8 cellular contexts compared by ENCODE assay signal in genomic region chr2:179264238-179265081, GRCh38. TPM values are rescaled to one million over a fixed set of nuclear protein-coding genes. Genes with fewer than 3 reads are reported as not detected.
DNase-seq lines count a peak whose midpoint lies in the region; ATAC-seq and TF ChIP-seq lines count a peak whose summit lies in the region.

A gene with protein sequence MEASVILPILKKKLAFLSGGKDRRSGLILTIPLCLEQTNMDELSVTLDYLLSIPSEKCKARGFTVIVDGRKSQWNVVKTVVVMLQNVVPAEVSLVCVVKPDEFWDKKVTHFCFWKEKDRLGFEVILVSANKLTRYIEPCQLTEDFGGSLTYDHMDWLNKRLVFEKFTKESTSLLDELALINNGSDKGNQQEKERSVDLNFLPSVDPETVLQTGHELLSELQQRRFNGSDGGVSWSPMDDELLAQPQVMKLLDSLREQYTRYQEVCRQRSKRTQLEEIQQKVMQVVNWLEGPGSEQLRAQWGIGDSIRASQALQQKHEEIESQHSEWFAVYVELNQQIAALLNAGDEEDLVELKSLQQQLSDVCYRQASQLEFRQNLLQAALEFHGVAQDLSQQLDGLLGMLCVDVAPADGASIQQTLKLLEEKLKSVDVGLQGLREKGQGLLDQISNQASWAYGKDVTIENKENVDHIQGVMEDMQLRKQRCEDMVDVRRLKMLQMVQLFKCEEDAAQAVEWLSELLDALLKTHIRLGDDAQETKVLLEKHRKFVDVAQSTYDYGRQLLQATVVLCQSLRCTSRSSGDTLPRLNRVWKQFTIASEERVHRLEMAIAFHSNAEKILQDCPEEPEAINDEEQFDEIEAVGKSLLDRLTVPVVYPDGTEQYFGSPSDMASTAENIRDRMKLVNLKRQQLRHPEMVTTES (minus strand): TSS chr2:179264832. CDS start chr2:179191841, 72,991 bp downstream.

- peak within 1 kb of the TSS; percentile 48 for H3K27ac Mint-ChIP-seq in activated CD4-positive, alpha-beta T cell treated with anti-CD3 and anti-CD28 coated beads for 36 hours

- H3K36me3 ChIP-seq in colonic mucosa (no peaks in the 10 kb centered on the region), left lung (no peaks in the 10 kb centered on the region)

- H3K4me3 Mint-ChIP-seq in activated CD4-positive, alpha-beta T cell treated with anti-CD3 and anti-CD28 coated beads for 36 hours = peak within 1 kb of the TSS; percentile 80

- intact Hi-C loops in activated CD4-positive, alpha-beta T cell treated with anti-CD3 and anti-CD28 coated beads for 36 hours (cut with DNase I, micrococcal nuclease) = loop anchor here (2.0 to 10.0 kb wide), 5 partner anchors 26 to 740 kb away; partner anchors contain the start of gene CWC22 (in 1 of the 2)
- intact Hi-C loops in colonic mucosa (cut with DNase I) = no loop called here
- intact Hi-C loops in left lung (cut with DNase I) = no loop called here

- no peaks in the 10 kb centered on the region for H3K9me3 ChIP-seq in colonic mucosa
- no peaks in the 10 kb centered on the region for H3K9me3 ChIP-seq in left lung

- peaks cover 20% of the 10 kb centered on the region for H3K27me3 Mint-ChIP-seq in activated CD4-positive, alpha-beta T cell treated with anti-CD3 and anti-CD28 coated beads for 36 hours

- H3K4me1 ChIP-seq in colonic mucosa (no peaks in the 10 kb centered on the region), left lung (peaks cover 6 to 54% of the 10 kb centered on the region in 2 donors)

- H3K4me3 ChIP-seq in colonic mucosa (peak within 1 kb of the TSS; percentile 48), left lung (peak within 1 kb of the TSS; percentile 50 to 58)

- peak; percentile 73 for ATAC-seq in HG02678 (IDR thresholded peaks at IDR 0.05; ENCODE audit: unreplicated experiment)
- peak; percentile 65 for ATAC-seq in activated CD4-positive, alpha-beta T cell treated with anti-CD3 and anti-CD28 coated beads for 36 hours
- peak; percentile 82 for ATAC-seq in left lung

- H3K9ac ChIP-seq in colonic mucosa (ENCODE audit: low read depth in 2 of 2, low read length in 2 of 2) = peak within 1 kb of the TSS; percentile 74 to 84

- no peaks in the 10 kb centered on the region for H3K9me3 Mint-ChIP-seq in activated CD4-positive, alpha-beta T cell treated with anti-CD3 and anti-CD28 coated beads for 36 hours (ENCODE audit: low read depth)

- peaks cover 20% of the 10 kb centered on the region for H3K4me1 Mint-ChIP-seq in activated CD4-positive, alpha-beta T cell treated with anti-CD3 and anti-CD28 coated beads for 36 hours

- CTCF ChIA-PET in activated CD4-positive, alpha-beta T cell treated with anti-CD3 and anti-CD28 coated beads for 36 hours (lab: Charles Lee) = interaction anchor here (1.1 kb wide), 1 partner anchor 12 kb away, joined by 3 read pairs; no protein-coding TSS in a partner anchor

- no peaks in the 10 kb centered on the region for H3K36me3 Mint-ChIP-seq in activated CD4-positive, alpha-beta T cell treated with anti-CD3 and anti-CD28 coated beads for 36 hours (ENCODE audit: low read depth)

- POLR2A ChIA-PET in activated CD4-positive, alpha-beta T cell treated with anti-CD3 and anti-CD28 coated beads for 36 hours (lab: Charles Lee) = no interaction called here

- peak; percentile 52 to 83 (median 79) for DNase-seq in NCI-H1417 (lab: John Stamatoyannopoulos, UW)
- DNase-seq in NCI-H1417 treated with DMSO at 0.1 percent for 48 hours (lab: John Stamatoyannopoulos, UW) = no peak
- peak; percentile 25 for DNase-seq in NCI-H1694 (lab: John Stamatoyannopoulos, UW)
- peak; percentile 75 for DNase-seq in activated CD4-positive, alpha-beta T cell treated with anti-CD3 and anti-CD28 coated beads for 36 hours
- peak; percentile 69 for DNase-seq in colonic mucosa
- DNase-seq in left lung = peak; percentile 78 to 95
- peak; percentile 42 for DNase-seq in stimulated activated CD4-positive, alpha-beta T cell treated with anti-CD3 and anti-CD28 coated beads, Interleukin-2, amount 100 ng/mL, for 4 hours (ENCODE audit: low read depth)

- H3K27me3 ChIP-seq in colonic mucosa = no peaks in the 10 kb centered on the region
- no peaks in the 10 kb centered on the region for H3K27me3 ChIP-seq in left lung

- peak within 1 kb of the TSS; percentile 45 for H3K27ac ChIP-seq in colonic mucosa
- H3K27ac ChIP-seq in left lung = peak within 1 kb of the TSS; percentile 87 to 91

- TF ChIP-seq CTCF in colonic mucosa (IDR thresholded peaks at IDR 0.05) (no peak), left lung (IDR thresholded peaks at IDR 0.05) (no peak)

RNA-seq across cellular contexts. Expression of the gene that starts here (rescaled TPM):
- total RNA-seq in activated CD4-positive, alpha-beta T cell treated with anti-CD3 and anti-CD28 coated beads for 36 hours = 1 to 10 TPM; 9.4 to 9.6 TPM
- total RNA-seq in colonic mucosa (10 to 100 TPM; 25.5 to 41.3 TPM), left lung (10 to 100 TPM; 75.8 to 76.9 TPM)

Comparison
In these comparisons a context has a peak if more than half of its experiments do, and no peak if none do; other contexts are left out.
1. intact Hi-C loops: an anchor here in activated CD4-positive, alpha-beta T cell treated with anti-CD3 and anti-CD28 coated beads for 36 hours (2.0 to 10.0 kb wide); none called in colonic mucosa and left lung.